Comparison of ENCODE assay signal across 1 cellular context in genomic region chr10:14563359-14563758, GRCh38.
TF ChIP-seq lines count a peak whose summit lies in the region.

No MANE protein-coding gene starts in this region.

TF ChIP-seq in K562, 482 proteins besides CTCF, POLR2A, EP300 and RAD21 (continued from another document):
- TF ChIP-seq HMGXB4 (CRISPR knock-in tag; IDR thresholded peaks at IDR 0.05) (no peak), MAFF (IDR thresholded peaks at IDR 0.05; ENCODE audit: low read length) (peak; percentile 13; the same call in 1 of the 2 replicates), RBBP5 (IDR thresholded peaks at IDR 0.05; ENCODE audit: borderline replicate concordance, insufficient read depth, low read length, poor library complexity, severe bottlenecking) (no peak), C11orf30 (IDR thresholded peaks at IDR 0.05; ENCODE audit: low read depth) (peak; percentile 61)
